Comparison of ENCODE assay signal across 9 cellular contexts in genomic region chr17:62778990-62779681, GRCh38. TPM values are rescaled to one million over a fixed set of nuclear protein-coding genes. Genes with fewer than 3 reads are reported as not detected.
DNase-seq lines count a peak whose midpoint lies in the region; ATAC-seq, FAIRE-seq and TF ChIP-seq lines count a peak whose summit lies in the region.
"Had no signal": no experiment of that assay in that cellular context is flagged by ENCODE, and none has a peak within 500 bp of the region (broad histone marks: within the 10 kb centered on the region; RNA-seq: fewer than 3 reads in every experiment).

No MANE protein-coding gene starts in this region.

- no peak for TF ChIP-seq POLR2A in H54 (IDR thresholded peaks at IDR 0.05; ENCODE audit: low read depth, low read length)

- ATAC-seq in esophagus mucosa, result peak; percentile 98
- peak; percentile 91 for ATAC-seq in sciatic nerve
- ATAC-seq in HG02852 (IDR thresholded peaks at IDR 0.05; ENCODE audit: unreplicated experiment), result no peak
- ATAC-seq in activated CD8-positive, alpha-beta T cell treated with anti-CD3 and anti-CD28 coated beads, Interleukin-2, amount 10 ng/mL, durations not matched to agents 7 days and 5 days, result no peak
- ATAC-seq in HG03565 (IDR thresholded peaks at IDR 0.05; ENCODE audit: unreplicated experiment), result no peak

- POLR2A ChIA-PET in activated CD8-positive, alpha-beta T cell treated with anti-CD3 and anti-CD28 coated beads, Interleukin-2, amount 10 ng/mL, durations not matched to agents 7 days and 5 days (lab: Charles Lee), result no interaction called here

- DNase-seq in H54 (ENCODE audit: insufficient read length, low spot score) (peak; percentile 65), NCI-H510A (lab: John Stamatoyannopoulos, UW) (peak; percentile 97), sciatic nerve (ENCODE audit: low spot score) (peak; percentile 53)
- DNase-seq in activated CD8-positive, alpha-beta T cell treated with anti-CD3 and anti-CD28 coated beads, Interleukin-2, amount 10 ng/mL, durations not matched to agents 7 days and 5 days, result no peak
- DNase-seq in stimulated activated CD4-positive, alpha-beta T cell treated with anti-CD3 and anti-CD28 coated beads, Interleukin-2, amount 100 ng/mL, for 48 hours, result no peak

- peaks cover 4% of the 10 kb centered on the region for H3K27me3 Mint-ChIP-seq in activated CD8-positive, alpha-beta T cell treated with anti-CD3 and anti-CD28 coated beads, Interleukin-2, amount 10 ng/mL, durations not matched to agents 7 days and 5 days (ENCODE audit: low read depth)

- no peaks in the 10 kb centered on the region for H3K9me3 Mint-ChIP-seq in activated CD8-positive, alpha-beta T cell treated with anti-CD3 and anti-CD28 coated beads, Interleukin-2, amount 10 ng/mL, durations not matched to agents 7 days and 5 days (ENCODE audit: insufficient read depth)

- H3K27ac Mint-ChIP-seq in activated CD8-positive, alpha-beta T cell treated with anti-CD3 and anti-CD28 coated beads, Interleukin-2, amount 10 ng/mL, durations not matched to agents 7 days and 5 days, result no peak overlapping the region

- CTCF ChIA-PET in activated CD8-positive, alpha-beta T cell treated with anti-CD3 and anti-CD28 coated beads, Interleukin-2, amount 10 ng/mL, durations not matched to agents 7 days and 5 days (lab: Charles Lee), result no interaction called here

- intact Hi-C loops in sciatic nerve (cut with DNase I), result no loop called here

- no peak overlapping the region for H3K4me3 Mint-ChIP-seq in activated CD8-positive, alpha-beta T cell treated with anti-CD3 and anti-CD28 coated beads, Interleukin-2, amount 10 ng/mL, durations not matched to agents 7 days and 5 days

- H3K4me1 Mint-ChIP-seq in activated CD8-positive, alpha-beta T cell treated with anti-CD3 and anti-CD28 coated beads, Interleukin-2, amount 10 ng/mL, durations not matched to agents 7 days and 5 days (ENCODE audit: low read depth), result no peaks in the 10 kb centered on the region

- no peaks in the 10 kb centered on the region for H3K36me3 Mint-ChIP-seq in activated CD8-positive, alpha-beta T cell treated with anti-CD3 and anti-CD28 coated beads, Interleukin-2, amount 10 ng/mL, durations not matched to agents 7 days and 5 days (ENCODE audit: low read depth)

- peak; percentile 53 for FAIRE-seq in H54 (lab: Jason Lieb, UNC)

RNA-seq across cellular contexts. Expression of gene MARCHF10, which starts 29.0 kb away (rescaled TPM):
- total RNA-seq in esophagus mucosa (not detected), sciatic nerve (2.1 TPM)
- total RNA-seq in activated CD8-positive, alpha-beta T cell treated with anti-CD3 and anti-CD28 coated beads, Interleukin-2, amount 10 ng/mL, durations not matched to agents 7 days and 5 days, result not detected
- total RNA-seq: liver had no signal

Comparison
In these comparisons a context has a peak if more than half of its experiments do, and no peak if none do; other contexts are left out.
1. DNase-seq: peak in H54 (single experiment), NCI-H510A (single experiment) and sciatic nerve (single experiment); none in activated CD8-positive, alpha-beta T cell treated with anti-CD3 and anti-CD28 coated beads, Interleukin-2, amount 10 ng/mL, durations not matched to agents 7 days and 5 days (single experiment) and stimulated activated CD4-positive, alpha-beta T cell treated with anti-CD3 and anti-CD28 coated beads, Interleukin-2, amount 100 ng/mL, for 48 hours (0 of 2).
2. ATAC-seq: peak in esophagus mucosa (single experiment) and sciatic nerve (single experiment); none in HG02852 (single experiment), activated CD8-positive, alpha-beta T cell treated with anti-CD3 and anti-CD28 coated beads, Interleukin-2, amount 10 ng/mL, durations not matched to agents 7 days and 5 days (single experiment) and HG03565 (single experiment).